In the genomic region with DNA sequence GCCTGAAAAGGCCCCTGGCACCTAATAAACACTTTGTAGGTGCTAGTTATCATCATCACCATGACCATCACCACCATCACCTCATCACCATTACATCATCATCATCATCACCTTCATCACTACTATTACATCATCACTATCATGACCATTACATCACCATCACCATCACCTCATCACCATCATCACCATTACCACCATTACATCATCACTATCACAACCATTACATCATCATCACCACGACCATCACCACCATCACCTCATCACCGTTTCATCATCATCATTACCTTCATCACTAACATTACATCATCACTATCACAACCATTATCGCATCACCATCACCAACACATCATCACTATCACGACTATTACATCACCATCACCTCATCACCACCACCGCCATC, we compare ENCODE assay signal across 30 cellular contexts.
"Had no signal": no experiment of that assay in that cellular context is flagged by ENCODE, and none has a peak within 500 bp of the region (broad histone marks: within the 10 kb centered on the region; RNA-seq: fewer than 3 reads in every experiment).

No MANE protein-coding gene starts in this region.

- H3K9me3 Mint-ChIP-seq: type B pancreatic cell had no signal

- H3K27me3 Mint-ChIP-seq: stimulated activated naive CD8-positive, alpha-beta T cell treated with anti-CD3 and anti-CD28 coated beads, Interleukin-15, Interleukin-2, amounts not matched to agents 100 ng/mL and 50 ng/mL, for 24 hours had no signal

- H3K36me3 Mint-ChIP-seq: immature natural killer cell; mesothelial cell of epicardium; natural killer cell; stimulated activated effector memory CD8-positive, alpha-beta T cell treated with anti-CD3 and anti-CD28 coated beads, Interleukin-12 subunit alpha, Interleukin-12 subunit beta, amount 100 ng/mL, for 72 hours had no signal

- H3K27me3 ChIP-seq: left lung, pancreas, sigmoid colon, suprapubic skin, tibial artery, vagina had no signal

- ATAC-seq: left colon; left lung; lower lobe of right lung; natural killer cell; pancreas; right cardiac atrium; stimulated activated effector memory CD8-positive, alpha-beta T cell treated with anti-CD3 and anti-CD28 coated beads, Interleukin-12 subunit alpha, Interleukin-12 subunit beta, amount 100 ng/mL, for 72 hours had no signal

- H3K4me3 ChIP-seq: left lung, lower lobe of right lung, pancreas, prostate gland, sigmoid colon, spleen, suprapubic skin, thoracic aorta, tibial artery, vagina had no signal

- H3K27ac ChIP-seq: left lung, lower lobe of right lung, pancreas, prostate gland, sigmoid colon, spleen, suprapubic skin, thoracic aorta, tibial artery, vagina had no signal

- DNase-seq: hypothalamus; immature natural killer cell; kidney; left colon; left lung; lower lobe of right lung; mammary epithelial cell; mesendoderm; naive B cell; natural killer cell; nucleus accumbens; pancreas; posterior cingulate gyrus; retina; right cardiac atrium; sigmoid colon; small intestine; spleen; stimulated activated CD4-positive, alpha-beta T cell treated with anti-CD3 and anti-CD28 coated beads, Interleukin-4, amount 100 ng/mL, for 24 hours; stimulated activated naive CD4-positive, alpha-beta T cell; tibial artery had no signal

- H3K4me1 ChIP-seq: left lung, lower lobe of right lung, pancreas, prostate gland, sigmoid colon, spleen, suprapubic skin, tibial artery, vagina had no signal

- H3K4me3 Mint-ChIP-seq: immature natural killer cell; mesothelial cell of epicardium; naive B cell; natural killer cell; stimulated activated effector memory CD8-positive, alpha-beta T cell treated with anti-CD3 and anti-CD28 coated beads, Interleukin-12 subunit alpha, Interleukin-12 subunit beta, amount 100 ng/mL, for 72 hours; stimulated activated naive CD8-positive, alpha-beta T cell treated with anti-CD3 and anti-CD28 coated beads, Interleukin-15, Interleukin-2, amounts not matched to agents 100 ng/mL and 50 ng/mL, for 24 hours; type B pancreatic cell had no signal

- FAIRE-seq: islet of Langerhans, kidney, pancreas, small intestine had no signal

- H3K4me1 Mint-ChIP-seq: immature natural killer cell; mesothelial cell of epicardium; natural killer cell; stimulated activated effector memory CD8-positive, alpha-beta T cell treated with anti-CD3 and anti-CD28 coated beads, Interleukin-12 subunit alpha, Interleukin-12 subunit beta, amount 100 ng/mL, for 72 hours had no signal

- H3K9me3 ChIP-seq: lower lobe of right lung, pancreas, prostate gland, suprapubic skin, thoracic aorta, tibial artery, vagina had no signal

- H3K36me3 ChIP-seq: left lung, lower lobe of right lung, pancreas, prostate gland, sigmoid colon, spleen, suprapubic skin, thoracic aorta, tibial artery, vagina had no signal

- H3K27ac Mint-ChIP-seq: immature natural killer cell; mesothelial cell of epicardium; naive B cell; natural killer cell; stimulated activated effector memory CD8-positive, alpha-beta T cell treated with anti-CD3 and anti-CD28 coated beads, Interleukin-12 subunit alpha, Interleukin-12 subunit beta, amount 100 ng/mL, for 72 hours; stimulated activated naive CD8-positive, alpha-beta T cell treated with anti-CD3 and anti-CD28 coated beads, Interleukin-15, Interleukin-2, amounts not matched to agents 100 ng/mL and 50 ng/mL, for 24 hours; type B pancreatic cell had no signal
